In genomic region chr3:171165986-171166385, GRCh38 we compare ENCODE assay signal across 13 cellular contexts.
DNase-seq lines count a peak whose midpoint lies in the region; ATAC-seq, FAIRE-seq and TF ChIP-seq lines count a peak whose summit lies in the region.
"Had no signal": no experiment of that assay in that cellular context is flagged by ENCODE, and none has a peak within 500 bp of the region (broad histone marks: within the 10 kb centered on the region; RNA-seq: fewer than 3 reads in every experiment).

No MANE protein-coding gene starts in this region.

- peaks cover 64% of the 10 kb centered on the region for H3K36me3 ChIP-seq in CD4-positive, CD25-positive, alpha-beta regulatory T cell (ENCODE audit: control insufficient read depth, insufficient read depth, low read length)
- H3K36me3 ChIP-seq: BLaER1 had no signal

- peak overlapping the region; percentile 63 for H3K4me3 ChIP-seq in CD4-positive, CD25-positive, alpha-beta regulatory T cell (ENCODE audit: low read depth, low read length)
- H3K4me3 ChIP-seq: BLaER1 had no signal

- H3K27me3 Mint-ChIP-seq in CD4-positive, CD25-positive, alpha-beta regulatory T cell: no peaks in the 10 kb centered on the region
- H3K27me3 Mint-ChIP-seq in activated naive CD8-positive, alpha-beta T cell treated with anti-CD3 and anti-CD28 coated beads, Interleukin-2, amount 50 U/mL, for 24 hours: no peaks in the 10 kb centered on the region
- no peaks in the 10 kb centered on the region for H3K27me3 Mint-ChIP-seq in chondrocyte (ENCODE audit: low read depth)

- FAIRE-seq in RCC 7860 (lab: Jason Lieb, UNC): no peak
- FAIRE-seq: islet of Langerhans had no signal

- ATAC-seq in CD4-positive, CD25-positive, alpha-beta regulatory T cell (ENCODE audit: low read depth in 2 of 2): peak; percentile 17 to 57
- ATAC-seq in GM18909 (IDR thresholded peaks at IDR 0.05; ENCODE audit: poor library complexity, unreplicated experiment) (peak; percentile 37), HG03039 (IDR thresholded peaks at IDR 0.05; ENCODE audit: unreplicated experiment) (peak; percentile 39), HG03469 (IDR thresholded peaks at IDR 0.05; ENCODE audit: unreplicated experiment) (no peak)
- peak; percentile 89 for ATAC-seq in activated naive CD8-positive, alpha-beta T cell treated with anti-CD3 and anti-CD28 coated beads, Interleukin-2, amount 50 U/mL, for 24 hours

- H3K4me1 ChIP-seq in CD4-positive, CD25-positive, alpha-beta regulatory T cell (ENCODE audit: control insufficient read depth, insufficient read depth, low read length, poor library complexity, severe bottlenecking): peaks cover 12% of the 10 kb centered on the region
- H3K4me1 ChIP-seq: BLaER1 had no signal

- H3K36me3 Mint-ChIP-seq in CD4-positive, CD25-positive, alpha-beta regulatory T cell: peaks cover 73% of the 10 kb centered on the region
- peaks cover 41% of the 10 kb centered on the region for H3K36me3 Mint-ChIP-seq in activated naive CD8-positive, alpha-beta T cell treated with anti-CD3 and anti-CD28 coated beads, Interleukin-2, amount 50 U/mL, for 24 hours (ENCODE audit: low read depth)
- H3K36me3 Mint-ChIP-seq in chondrocyte (ENCODE audit: low read depth): peaks cover 25% of the 10 kb centered on the region

- peaks cover 0 to 7% (median 1%) of the 10 kb centered on the region in 7 donors for H3K9me3 Mint-ChIP-seq in CD4-positive, CD25-positive, alpha-beta regulatory T cell
- H3K9me3 Mint-ChIP-seq in activated naive CD8-positive, alpha-beta T cell treated with anti-CD3 and anti-CD28 coated beads, Interleukin-2, amount 50 U/mL, for 24 hours: peaks cover 5% of the 10 kb centered on the region
- peaks cover 6% of the 10 kb centered on the region for H3K9me3 Mint-ChIP-seq in chondrocyte (ENCODE audit: low read depth)

- peaks cover 7% of the 10 kb centered on the region in 2 experiments for H3K9me3 ChIP-seq in CD4-positive, CD25-positive, alpha-beta regulatory T cell (ENCODE audit: control insufficient read depth in 2 of 2, low read length in 2 of 2)

- DNase-seq in CD4-positive, CD25-positive, alpha-beta regulatory T cell: peak in 1 of 3 donors; percentile 42
- DNase-seq in activated naive CD8-positive, alpha-beta T cell treated with anti-CD3 and anti-CD28 coated beads, Interleukin-2, amount 50 U/mL, for 24 hours: no peak
- DNase-seq in RCC 7860 (ENCODE audit: low spot score) (no peak), inferior parietal cortex (ENCODE audit: extremely low spot score) (no peak), chondrocyte (ENCODE audit: low spot score) (no peak)
- DNase-seq: effector CD8-positive, alpha-beta T cell; NCI-H1092; occipital lobe had no signal

- peak overlapping the region; percentile 19 to 64 (median 48) for H3K4me3 Mint-ChIP-seq in CD4-positive, CD25-positive, alpha-beta regulatory T cell
- peak overlapping the region; percentile 41 for H3K4me3 Mint-ChIP-seq in activated naive CD8-positive, alpha-beta T cell treated with anti-CD3 and anti-CD28 coated beads, Interleukin-2, amount 50 U/mL, for 24 hours
- H3K4me3 Mint-ChIP-seq in chondrocyte (ENCODE audit: unreplicated experiment): no peak overlapping the region

- H3K27me3 ChIP-seq in CD4-positive, CD25-positive, alpha-beta regulatory T cell (ENCODE audit: control insufficient read depth, insufficient read depth, low read length): no peaks in the 10 kb centered on the region
- H3K27me3 ChIP-seq: BLaER1 had no signal

- H3K4me1 Mint-ChIP-seq in CD4-positive, CD25-positive, alpha-beta regulatory T cell: peaks cover 23 to 46% (median 35%) of the 10 kb centered on the region in 4 donors
- H3K4me1 Mint-ChIP-seq in activated naive CD8-positive, alpha-beta T cell treated with anti-CD3 and anti-CD28 coated beads, Interleukin-2, amount 50 U/mL, for 24 hours: peaks cover 18% of the 10 kb centered on the region
- peaks cover 7% of the 10 kb centered on the region for H3K4me1 Mint-ChIP-seq in chondrocyte (ENCODE audit: low read depth)

- peak overlapping the region; percentile 56 for H3K27ac ChIP-seq in CD4-positive, CD25-positive, alpha-beta regulatory T cell (ENCODE audit: insufficient read depth, low read length, poor library complexity, severe bottlenecking)
- H3K27ac ChIP-seq: BLaER1 had no signal

- no peak for TF ChIP-seq CTCF in chondrocyte (IDR thresholded peaks at IDR 0.05)

- H3K27ac Mint-ChIP-seq in CD4-positive, CD25-positive, alpha-beta regulatory T cell: peak overlapping the region; percentile 70 to 93 (median 89)
- H3K27ac Mint-ChIP-seq in activated naive CD8-positive, alpha-beta T cell treated with anti-CD3 and anti-CD28 coated beads, Interleukin-2, amount 50 U/mL, for 24 hours: peak overlapping the region; percentile 84
- no peak overlapping the region for H3K27ac Mint-ChIP-seq in chondrocyte (ENCODE audit: unreplicated experiment)
